Comparison of ENCODE assay signal across 21 cellular contexts in genomic region chr18:44748582-44748981, GRCh38.
DNase-seq lines count a peak whose midpoint lies in the region; ATAC-seq, FAIRE-seq and TF ChIP-seq lines count a peak whose summit lies in the region.
"Had no signal": no experiment of that assay in that cellular context is flagged by ENCODE, and none has a peak within 500 bp of the region (broad histone marks: within the 10 kb centered on the region; RNA-seq: fewer than 3 reads in every experiment).

No MANE protein-coding gene starts in this region.

- H3K9me3 Mint-ChIP-seq in naive B cell, result peaks cover 0 to 2% (median 0%) of the 10 kb centered on the region in 7 donors
- H3K9me3 Mint-ChIP-seq in chondrocyte (ENCODE audit: low read depth), result no peaks in the 10 kb centered on the region
- H3K9me3 Mint-ChIP-seq: CD8-positive, alpha-beta memory T cell had no signal

- H3K27ac Mint-ChIP-seq in T-helper 17 cell (peak overlapping the region; percentile 8), naive B cell (peak overlapping the region in 4 of 6 donors; percentile 49 to 83 (median 58)), chondrocyte (ENCODE audit: unreplicated experiment) (no peak overlapping the region)
- H3K27ac Mint-ChIP-seq: CD4-positive, CD25-positive, alpha-beta regulatory T cell had no signal

- H3K36me3 Mint-ChIP-seq in T-helper 17 cell (ENCODE audit: low read depth) (no peaks in the 10 kb centered on the region), naive B cell (peaks cover 10 to 12% of the 10 kb centered on the region in 2 donors), chondrocyte (ENCODE audit: low read depth) (peaks cover 9% of the 10 kb centered on the region)
- H3K36me3 Mint-ChIP-seq: CD4-positive, CD25-positive, alpha-beta regulatory T cell had no signal

- FAIRE-seq in GM12892 (lab: Jason Lieb, UNC) (peak; percentile 30), bronchial epithelial cell (lab: Jason Lieb, UNC) (peak; percentile 73)
- FAIRE-seq: D721Med, GM12878, GM19239 had no signal

- no peaks in the 10 kb centered on the region for H3K27me3 ChIP-seq in bronchial epithelial cell (ENCODE audit: control insufficient read depth, insufficient read depth, low read length)
- H3K27me3 ChIP-seq: BE2C had no signal

- TF ChIP-seq POLR2A in GM12892 (IDR thresholded peaks at IDR 0.05; ENCODE audit: low read depth, low read length), result no peak

- no peak overlapping the region for H3K4me3 ChIP-seq in bronchial epithelial cell (ENCODE audit: low read depth, low read length)
- H3K4me3 ChIP-seq: GM12878, GM23248, HAP-1 had no signal

- H3K27me3 Mint-ChIP-seq in T-helper 17 cell, result peaks cover 10% of the 10 kb centered on the region
- no peaks in the 10 kb centered on the region for H3K27me3 Mint-ChIP-seq in naive B cell
- no peaks in the 10 kb centered on the region for H3K27me3 Mint-ChIP-seq in chondrocyte (ENCODE audit: low read depth)
- H3K27me3 Mint-ChIP-seq: CD4-positive, CD25-positive, alpha-beta regulatory T cell had no signal

- no peaks in the 10 kb centered on the region for H3K9me3 ChIP-seq in T-helper 17 cell (ENCODE audit: control insufficient read depth, low read length, poor library complexity, severe bottlenecking)
- H3K9me3 ChIP-seq: BE2C, Caco-2, HAP-1 had no signal

- no peak for TF ChIP-seq CTCF in bronchial epithelial cell (IDR thresholded peaks at IDR 0.05; ENCODE audit: insufficient read depth, low read length, severe bottlenecking)
- TF ChIP-seq CTCF in chondrocyte (IDR thresholded peaks at IDR 0.05), result no peak

- ATAC-seq in T-helper 17 cell (no peak), naive B cell (ENCODE audit: low read depth in 2 of 2) (no peak), HG03342 (IDR thresholded peaks at IDR 0.05; ENCODE audit: unreplicated experiment) (no peak), HG02623 (IDR thresholded peaks at IDR 0.05; ENCODE audit: unreplicated experiment) (no peak)
- ATAC-seq: GM12878 had no signal

- H3K4me3 Mint-ChIP-seq in T-helper 17 cell (no peak overlapping the region), naive B cell (peak overlapping the region in 1 of 8 donors; percentile 51), chondrocyte (ENCODE audit: unreplicated experiment) (no peak overlapping the region)
- H3K4me3 Mint-ChIP-seq: CD4-positive, CD25-positive, alpha-beta regulatory T cell; CD8-positive, alpha-beta memory T cell had no signal

- no peaks in the 10 kb centered on the region for H3K36me3 ChIP-seq in bronchial epithelial cell (ENCODE audit: control insufficient read depth, insufficient read depth, low read length)
- H3K36me3 ChIP-seq: BE2C, HAP-1 had no signal

- H3K4me1 Mint-ChIP-seq in T-helper 17 cell (peaks cover 2% of the 10 kb centered on the region), naive B cell (peaks cover 62 to 96% (median 76%) of the 10 kb centered on the region in 3 donors), chondrocyte (ENCODE audit: low read depth) (peaks cover 21% of the 10 kb centered on the region)

- no peak for DNase-seq in GM12892 (ENCODE audit: insufficient read length)
- no peak for DNase-seq in T-helper 17 cell
- peak; percentile 59 for DNase-seq in bronchial epithelial cell (ENCODE audit: low read depth)
- no peak for DNase-seq in naive B cell
- DNase-seq in NCI-H1048 (lab: John Stamatoyannopoulos, UW), result no peak
- DNase-seq in chondrocyte (ENCODE audit: low spot score), result no peak
- DNase-seq: BE2C; C1 segment of cervical spinal cord; Caco-2; CD4-positive, CD25-positive, alpha-beta regulatory T cell; CD8-positive, alpha-beta memory T cell; DMS153; DMS79; GF-D8; GM23248 had no signal
